12 cellular contexts compared by ENCODE assay signal in the genomic region with DNA sequence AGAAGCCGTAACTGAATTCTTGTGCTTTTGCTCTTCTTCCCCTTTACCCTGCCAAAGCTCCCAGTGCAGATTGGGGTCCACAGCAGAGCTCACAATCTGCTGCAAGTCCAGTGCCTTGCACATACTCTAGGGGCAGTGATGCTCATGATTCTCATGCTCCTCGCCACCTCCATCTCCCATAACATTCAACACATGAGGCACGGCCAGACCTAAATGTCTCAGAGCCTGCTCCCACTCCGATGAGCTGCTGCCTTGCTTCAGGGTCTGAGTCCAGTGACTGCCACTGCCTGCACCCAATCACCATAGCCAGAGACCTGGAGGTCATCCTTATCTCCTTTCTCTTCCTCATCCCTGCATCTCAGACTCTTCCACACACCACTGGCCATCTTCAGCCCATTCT. TPM values are rescaled to one million over a fixed set of nuclear protein-coding genes. Genes with fewer than 3 reads are reported as not detected.
DNase-seq lines count a peak whose midpoint lies in the region; ATAC-seq, FAIRE-seq and TF ChIP-seq lines count a peak whose summit lies in the region.
"Had no signal": no experiment of that assay in that cellular context is flagged by ENCODE, and none has a peak within 500 bp of the region (broad histone marks: within the 10 kb centered on the region; RNA-seq: fewer than 3 reads in every experiment).

No MANE protein-coding gene starts in this region.

- no peak overlapping the region for H3K18ac ChIP-seq in IMR-90 (ENCODE audit: low read depth, low read length)

- no peaks in the 10 kb centered on the region; the same call in 1 of the 2 replicates for H3K9me1 ChIP-seq in IMR-90 (ENCODE audit: insufficient read depth, low read length)

- no peak for ATAC-seq in activated CD8-positive, alpha-beta T cell treated with anti-CD3 and anti-CD28 coated beads, Interleukin-2, amount 10 ng/mL, durations not matched to agents 7 days and 5 days
- no peak for ATAC-seq in activated CD8-positive, alpha-beta T cell treated with anti-CD3 and anti-CD28 coated beads for 36 hours
- ATAC-seq in IMR-90 (ENCODE audit: low read depth) (peak; percentile 51), GM12878 (peak; percentile 69), HG03280 (IDR thresholded peaks at IDR 0.05; ENCODE audit: unreplicated experiment) (no peak)

- H3K4me3 ChIP-seq in IMR-90 (ENCODE audit: insufficient read depth, low read depth, low read length) (no peak overlapping the region), GM12878 (no peak overlapping the region), retinal pigment epithelial cell (ENCODE audit: low read length) (no peak overlapping the region)
- H3K4me3 ChIP-seq: esophagus muscularis mucosa had no signal

- H3K36me3 Mint-ChIP-seq in activated CD8-positive, alpha-beta T cell treated with anti-CD3 and anti-CD28 coated beads, Interleukin-2, amount 10 ng/mL, durations not matched to agents 7 days and 5 days (ENCODE audit: low read depth) = no peaks in the 10 kb centered on the region
- H3K36me3 Mint-ChIP-seq in activated CD8-positive, alpha-beta T cell treated with anti-CD3 and anti-CD28 coated beads for 36 hours (ENCODE audit: low read depth) = no peaks in the 10 kb centered on the region

- H3K27ac ChIP-seq in IMR-90 (ENCODE audit: insufficient read depth, low read length) (no peak overlapping the region), GM12878 (ENCODE audit: control insufficient read depth, insufficient read depth) (no peak overlapping the region)
- H3K27ac ChIP-seq: esophagus muscularis mucosa had no signal

- no peak overlapping the region for H2BK20ac ChIP-seq in IMR-90 (ENCODE audit: low read depth, low read length)

- H3K14ac ChIP-seq in IMR-90 (replicated peaks; ENCODE audit: low read depth, low read length) = no peak overlapping the region

- RAD21 ChIA-PET in GM12878 (lab: Charles Lee; ENCODE audit: unreplicated experiment) = interaction anchor here (1.1 kb wide), 1 partner anchor 10 kb away, joined by 3 read pairs; no protein-coding TSS in a partner anchor

- no peak overlapping the region for H2BK120ac ChIP-seq in IMR-90 (ENCODE audit: low read depth, low read length)

- no peak for TF ChIP-seq EP300 in GM12878 (IDR thresholded peaks at IDR 0.05; ENCODE audit: borderline replicate concordance in 1 of 2, control insufficient read depth in 1 of 2, low read depth in 2 of 2, low read length in 2 of 2)

- no peak overlapping the region for H3K9ac ChIP-seq in IMR-90 (ENCODE audit: low read depth, low read length)
- H3K9ac ChIP-seq in GM12878 (ENCODE audit: control insufficient read depth, insufficient read depth, low read length) = no peak overlapping the region

- in situ Hi-C loops in IMR-90 (cut with MboI; ENCODE audit: low sequenced_read_pairs) (no loop called here), GM12878 (cut with MboI) (no loop called here)

- TF ChIP-seq RAD21 in IMR-90 (IDR thresholded peaks at IDR 0.05; ENCODE audit: low read length) = no peak
- TF ChIP-seq RAD21 in GM12878 (IDR thresholded peaks at IDR 0.05; ENCODE audit: insufficient read depth, low read depth, low read length) = peak; percentile 43

- CTCF ChIA-PET in activated CD8-positive, alpha-beta T cell treated with anti-CD3 and anti-CD28 coated beads, Interleukin-2, amount 10 ng/mL, durations not matched to agents 7 days and 5 days (lab: Charles Lee) = no interaction called here
- CTCF ChIA-PET in activated CD8-positive, alpha-beta T cell treated with anti-CD3 and anti-CD28 coated beads for 36 hours (lab: Charles Lee) = interaction anchor here (0.8 kb wide), 1 partner anchor 134 kb away, joined by 3 read pairs; no protein-coding TSS in a partner anchor
- CTCF ChIA-PET in IMR-90 (lab: Yijun Ruan, JAX) (no interaction called here), GM12878 (lab: Yijun Ruan, JAX) (interaction anchor here (1.1 to 2.6 kb wide), 5 partner anchors 10 to 273 kb away, joined by 3 to 12 read pairs (median 3); a partner anchor contains a TSS)

- H3K27ac Mint-ChIP-seq in activated CD8-positive, alpha-beta T cell treated with anti-CD3 and anti-CD28 coated beads, Interleukin-2, amount 10 ng/mL, durations not matched to agents 7 days and 5 days = no peak overlapping the region
- no peak overlapping the region for H3K27ac Mint-ChIP-seq in activated CD8-positive, alpha-beta T cell treated with anti-CD3 and anti-CD28 coated beads for 36 hours

- intact Hi-C loops in activated CD8-positive, alpha-beta T cell treated with anti-CD3 and anti-CD28 coated beads for 36 hours (cut with micrococcal nuclease) = no loop called here
- intact Hi-C loops in IMR-90 (cut with micrococcal nuclease) (no loop called here), GM12878 (cut with micrococcal nuclease; ENCODE audit: unreplicated experiment) (no loop called here)

- H4K8ac ChIP-seq in IMR-90 (ENCODE audit: low read depth in 2 of 2, low read length in 2 of 2) = no peak overlapping the region

- WGBS in IMR-90 (ENCODE audit: extremely low coverage in 2 of 2, insufficient read length in 1 of 2), 2 experiments = 71% methylated on average over 3 of the region's 4 CpGs; no CpG with 5 or more reads in 1 of the 2 experiments
- 18% methylated on average over 4 of the region's 4 CpGs for WGBS in GM12878 (ENCODE audit: insufficient coverage, insufficient replicate concordance, low lambda C conversion rate, missing lambda C conversion rate)

- H4K5ac ChIP-seq in IMR-90 (ENCODE audit: low read depth, low read length) = no peak overlapping the region

- TF ChIP-seq CTCF in activated CD8-positive, alpha-beta T cell treated with anti-CD3 and anti-CD28 coated beads for 36 hours (IDR thresholded peaks at IDR 0.05) = no peak
- TF ChIP-seq CTCF in IMR-90 (conservative IDR thresholded peaks at IDR 0.05; ENCODE audit: low read depth, low read length) (no peak), GM12878 (IDR thresholded peaks at IDR 0.05 in 2 of 3, conservative IDR thresholded peaks at IDR 0.05 in 1 of 3; ENCODE audit: control insufficient read depth in 2 of 3, extremely low read depth in 1 of 3, insufficient read depth in 1 of 3, low read depth in 3 of 3, low read length in 3 of 3) (peak in 1 of 3 experiments; percentile 8; a peak in 1 of 6 replicates), retinal pigment epithelial cell (conservative IDR thresholded peaks at IDR 0.05; ENCODE audit: low read depth, low read length) (peak; percentile 13)

- no peak overlapping the region for H4K91ac ChIP-seq in IMR-90 (ENCODE audit: insufficient read depth, low read depth, low read length)

- H3K4me3 Mint-ChIP-seq in activated CD8-positive, alpha-beta T cell treated with anti-CD3 and anti-CD28 coated beads, Interleukin-2, amount 10 ng/mL, durations not matched to agents 7 days and 5 days = no peak overlapping the region
- H3K4me3 Mint-ChIP-seq in activated CD8-positive, alpha-beta T cell treated with anti-CD3 and anti-CD28 coated beads for 36 hours = no peak overlapping the region

- no peak overlapping the region for H3K23ac ChIP-seq in IMR-90 (ENCODE audit: low read depth, low read length)

- DNase-seq in activated CD8-positive, alpha-beta T cell treated with anti-CD3 and anti-CD28 coated beads, Interleukin-2, amount 10 ng/mL, durations not matched to agents 7 days and 5 days = peak; percentile 18
- DNase-seq in activated CD8-positive, alpha-beta T cell treated with anti-CD3 and anti-CD28 coated beads for 36 hours = no peak
- no peak for DNase-seq in IMR-90
- DNase-seq in GM12878 (ENCODE audit: low read depth, low spot score) = no peak
- DNase-seq in retinal pigment epithelial cell (ENCODE audit: low read depth) = no peak
- DNase-seq in OCI-M2 (lab: John Stamatoyannopoulos, UW; ENCODE audit: unreplicated experiment) = no peak
- no peak for DNase-seq in NCI-H1694 (lab: John Stamatoyannopoulos, UW)
- DNase-seq: Kasumi-1, NCI-H2029, SHP77 had no signal

- H2AK9ac ChIP-seq in IMR-90 (replicated peaks; ENCODE audit: low read depth, low read length, poor library complexity) = peak overlapping the region; percentile 23

- H3K9me3 ChIP-seq in IMR-90 (ENCODE audit: control insufficient read depth, insufficient read depth, low read length) (peaks cover 9% of the 10 kb centered on the region), GM12878 (replicated peaks; ENCODE audit: control insufficient read depth, insufficient read depth, low read length) (no peaks in the 10 kb centered on the region)
- H3K9me3 ChIP-seq: esophagus muscularis mucosa had no signal

- H3K4ac ChIP-seq in IMR-90 (ENCODE audit: low read depth, low read length) = no peak overlapping the region

- dilution Hi-C loops in IMR-90 (cut with HindIII; ENCODE audit: low sequenced_read_pairs, unreplicated experiment) = no loop called here

- no peaks in the 10 kb centered on the region for H3K4me1 ChIP-seq in IMR-90 (ENCODE audit: control insufficient read depth, insufficient read depth, low read length)
- no peaks in the 10 kb centered on the region for H3K4me1 ChIP-seq in GM12878 (ENCODE audit: control insufficient read depth, insufficient read depth, low read length)
- H3K4me1 ChIP-seq: esophagus muscularis mucosa had no signal

- H3K27me3 ChIP-seq in IMR-90 (ENCODE audit: control insufficient read depth, insufficient read depth, low read length) (peaks cover 29% of the 10 kb centered on the region), GM12878 (replicated peaks in 1 of 2; ENCODE audit: control insufficient read depth in 2 of 2, insufficient read depth in 2 of 2, low read length in 1 of 2) (no peaks in the 10 kb centered on the region)
- H3K27me3 ChIP-seq: esophagus muscularis mucosa had no signal

- POLR2A ChIA-PET in activated CD8-positive, alpha-beta T cell treated with anti-CD3 and anti-CD28 coated beads, Interleukin-2, amount 10 ng/mL, durations not matched to agents 7 days and 5 days (lab: Charles Lee) = no interaction called here
- POLR2A ChIA-PET in activated CD8-positive, alpha-beta T cell treated with anti-CD3 and anti-CD28 coated beads for 36 hours (lab: Charles Lee) = no interaction called here
- POLR2A ChIA-PET in IMR-90 (lab: Charles Lee; ENCODE audit: unreplicated experiment) (no interaction called here), GM12878 (lab: Charles Lee) (no interaction called here)

- H2BK15ac ChIP-seq in IMR-90 (ENCODE audit: low read depth, low read length) = no peak overlapping the region

- H4K20me1 ChIP-seq in IMR-90 (ENCODE audit: insufficient read depth, low read length) = no peaks in the 10 kb centered on the region
- H4K20me1 ChIP-seq in GM12878 (ENCODE audit: control insufficient read depth, insufficient read depth) = no peaks in the 10 kb centered on the region

- no peaks in the 10 kb centered on the region for H3K79me1 ChIP-seq in IMR-90 (ENCODE audit: low read depth in 1 of 2, low read length in 2 of 2)

- no peak overlapping the region for H2BK5ac ChIP-seq in IMR-90 (ENCODE audit: low read depth, low read length, poor library complexity, severe bottlenecking)

- H3K36me3 ChIP-seq in IMR-90 (ENCODE audit: control insufficient read depth, insufficient read depth, low read length) (no peaks in the 10 kb centered on the region), GM12878 (ENCODE audit: control insufficient read depth in 2 of 2, insufficient read depth in 2 of 2, low read length in 1 of 2) (no peaks in the 10 kb centered on the region)

- no peak for TF ChIP-seq POLR2A in IMR-90 (IDR thresholded peaks at IDR 0.05; ENCODE audit: low read depth, low read length)
- no peak for TF ChIP-seq POLR2A in GM12878 (IDR thresholded peaks at IDR 0.05; ENCODE audit: low read depth, low read length)

- H3K56ac ChIP-seq in IMR-90 (ENCODE audit: extremely low read depth, insufficient read depth, low read length) = no peak overlapping the region

- H2AFZ ChIP-seq in IMR-90 (replicated peaks; ENCODE audit: low read length, poor library complexity) = peak overlapping the region; percentile 36
- H2AFZ ChIP-seq in GM12878 (ENCODE audit: control insufficient read depth, low read depth, low read length) = no peak overlapping the region

- H3K4me2 ChIP-seq in IMR-90 (ENCODE audit: low read depth, low read length) (no peak overlapping the region), GM12878 (ENCODE audit: control insufficient read depth, insufficient read depth) (no peak overlapping the region)

- H3K4me1 Mint-ChIP-seq in activated CD8-positive, alpha-beta T cell treated with anti-CD3 and anti-CD28 coated beads, Interleukin-2, amount 10 ng/mL, durations not matched to agents 7 days and 5 days (ENCODE audit: low read depth) = no peaks in the 10 kb centered on the region
- H3K4me1 Mint-ChIP-seq in activated CD8-positive, alpha-beta T cell treated with anti-CD3 and anti-CD28 coated beads for 36 hours (ENCODE audit: low read depth) = no peaks in the 10 kb centered on the region

- no peaks in the 10 kb centered on the region for H3K79me2 ChIP-seq in GM12878 (ENCODE audit: control insufficient read depth, insufficient read depth, low read length)

- no peaks in the 10 kb centered on the region for H3K9me3 Mint-ChIP-seq in activated CD8-positive, alpha-beta T cell treated with anti-CD3 and anti-CD28 coated beads, Interleukin-2, amount 10 ng/mL, durations not matched to agents 7 days and 5 days (ENCODE audit: insufficient read depth)
- no peaks in the 10 kb centered on the region for H3K9me3 Mint-ChIP-seq in activated CD8-positive, alpha-beta T cell treated with anti-CD3 and anti-CD28 coated beads for 36 hours

- FAIRE-seq in GM12878 (lab: Jason Lieb, UNC) = no peak

- SMC1A ChIA-PET in GM12878 (lab: Charles Lee; ENCODE audit: uncharacterized antibody, unreplicated experiment) = no interaction called here

- no TSS peak for BruUV-seq in IMR-90 (replicated peaks; lab: Mats Ljungman, UMichigan)
- BruUV-seq in GM12878 (replicated peaks; lab: Mats Ljungman, UMichigan) = no TSS peak

- H2AK5ac ChIP-seq in IMR-90 (ENCODE audit: low read depth, low read length) = no peak overlapping the region

- H3K27me3 Mint-ChIP-seq in activated CD8-positive, alpha-beta T cell treated with anti-CD3 and anti-CD28 coated beads, Interleukin-2, amount 10 ng/mL, durations not matched to agents 7 days and 5 days (ENCODE audit: low read depth) = peaks cover 13% of the 10 kb centered on the region
- H3K27me3 Mint-ChIP-seq in activated CD8-positive, alpha-beta T cell treated with anti-CD3 and anti-CD28 coated beads for 36 hours = peaks cover 3% of the 10 kb centered on the region

RNA-seq across cellular contexts. Expression of a gene that starts 10.5 kb away (rescaled TPM):
- total RNA-seq in activated CD8-positive, alpha-beta T cell treated with anti-CD3 and anti-CD28 coated beads, Interleukin-2, amount 10 ng/mL, durations not matched to agents 7 days and 5 days = not detected
- not detected for total RNA-seq in activated CD8-positive, alpha-beta T cell treated with anti-CD3 and anti-CD28 coated beads for 36 hours
- total RNA-seq in IMR-90 (2012; rRNA removed) = under 0.01 and 0.36 TPM in 2 replicates
- 0.07 and 0.14 TPM in 2 replicates for polyA plus RNA-seq in IMR-90 (2012; rRNA removed)
- 0.03 and 0.08 TPM in 2 replicates for polyA plus RNA-seq in IMR-90 (2012; cell fraction: cytosol; rRNA removed)
- 0.33 and 0.72 TPM in 2 replicates for polyA plus RNA-seq in IMR-90 (2012; cell fraction: nucleus; rRNA removed; ENCODE audit: low replicate concordance)
- total RNA-seq in GM12878 (2013; cell fraction: nucleolus; rRNA removed) = 9.9 TPM in 2 replicates
- total RNA-seq in GM12878 (2014; rRNA removed) = 2.0 and 2.4 TPM in 2 replicates
- total RNA-seq in GM12878 (2014; rRNA removed; fragmentation: Illumina TruSeq; extraction: Trizol) = 0.63 and 0.69 TPM in 2 replicates
- total RNA-seq in GM12878 (2021) = 3.6 and 4.4 TPM in 2 replicates
- polyA plus RNA-seq in GM12878 (2011; ENCODE audit: low read depth) = 0.34 TPM
- 0.73 and 1.7 TPM in 2 replicates for polyA plus RNA-seq in GM12878 (2011; rRNA removed)
- polyA plus RNA-seq in GM12878 (2011; cell fraction: cytosol; rRNA removed) = 2.0 and 2.1 TPM in 2 replicates
- 2.5 and 3.6 TPM in 2 replicates for polyA plus RNA-seq in GM12878 (2011; cell fraction: nucleus; rRNA removed)
- 0.64 and 0.76 TPM in 2 replicates for polyA plus RNA-seq in GM12878 (2012)
- polyA plus RNA-seq in GM12878 (2014; fragmentation: Illumina TruSeq; extraction: Trizol) = 0.97 and 2.3 TPM in 2 replicates
- polyA plus RNA-seq in GM12878 (2014; fragmentation: Nextera tagmentation; extraction: Ambion mirVana) = under 1 TPM; 0.35 to 0.38 TPM
- polyA plus RNA-seq in GM12878 (2014; rRNA removed) = 2.8 and 3.2 TPM in 2 replicates
- polyA plus RNA-seq in GM12878 (2016; fragmentation: Nextera tagmentation; extraction: Ambion mirVana) = under 1 TPM; 0.47 to 0.79 TPM
- 2.0 and 3.2 TPM in 2 replicates for polyA minus RNA-seq in GM12878 (2011; rRNA and poly(A)+ RNA removed)
- 0.80 and 0.83 TPM in 2 replicates for polyA minus RNA-seq in GM12878 (2011; cell fraction: cytosol; rRNA and poly(A)+ RNA removed)
- polyA minus RNA-seq in GM12878 (2011; cell fraction: nucleus; rRNA and poly(A)+ RNA removed) = 0.48 and 1.2 TPM in 2 replicates

Comparison
In these comparisons a context has a peak if more than half of its experiments do, and no peak if none do; other contexts are left out.
1. CTCF ChIA-PET loops: an anchor here in activated CD8-positive, alpha-beta T cell treated with anti-CD3 and anti-CD28 coated beads for 36 hours (0.8 kb wide) and GM12878 (1.1 to 2.6 kb wide); none called in activated CD8-positive, alpha-beta T cell treated with anti-CD3 and anti-CD28 coated beads, Interleukin-2, amount 10 ng/mL, durations not matched to agents 7 days and 5 days and IMR-90.
2. ATAC-seq: peak in IMR-90 (single experiment) and GM12878 (single experiment); none in activated CD8-positive, alpha-beta T cell treated with anti-CD3 and anti-CD28 coated beads, Interleukin-2, amount 10 ng/mL, durations not matched to agents 7 days and 5 days (single experiment), activated CD8-positive, alpha-beta T cell treated with anti-CD3 and anti-CD28 coated beads for 36 hours (single experiment) and HG03280 (single experiment).